9 cellular contexts compared by ENCODE assay signal in genomic region chr2:61978522-61978921, GRCh38.
A peak's percentile ranks its signal among the peaks of the same experiment; 100 is the strongest.
DNase-seq lines count a peak whose midpoint lies in the region; ATAC-seq and TF ChIP-seq lines count a peak whose summit lies in the region.
"Had no signal": no experiment of that assay in that cellular context is flagged by ENCODE, and none has a peak within 500 bp of the region (broad histone marks: within the 10 kb centered on the region; RNA-seq: fewer than 3 reads in every experiment).

No MANE protein-coding gene starts in this region.

- intact Hi-C loops in heart right ventricle (cut with DNase I) = loop anchor here in 1 of 10 donors (10.0 kb wide), 1 partner anchor 54 kb away; no protein-coding TSS in a partner anchor
- intact Hi-C loops in thyroid gland (cut with DNase I) = no loop called here

- TF ChIP-seq POLR2A in thyroid gland (IDR thresholded peaks at IDR 0.05) = no peak

- peak overlapping the region in 7 of 10 donors; percentile 33 to 71 (median 53) for H3K27ac ChIP-seq in heart right ventricle
- H3K27ac ChIP-seq in thyroid gland = peak overlapping the region; percentile 35 to 71 (median 63)

- H3K36me3 ChIP-seq in heart right ventricle (no peaks in the 10 kb centered on the region), thyroid gland (no peaks in the 10 kb centered on the region)

- peaks cover 0 to 30% (median 15%) of the 10 kb centered on the region in 11 donors for H3K9me3 ChIP-seq in heart right ventricle
- H3K9me3 ChIP-seq in thyroid gland = no peaks in the 10 kb centered on the region

- H3K4me1 ChIP-seq in heart right ventricle (peaks cover 0 to 27% (median 14%) of the 10 kb centered on the region in 9 donors), thyroid gland (peaks cover 8 to 17% of the 10 kb centered on the region in 2 donors)

- ATAC-seq in heart right ventricle (peak; percentile 90 to 97 (median 93)), GM21717 (IDR thresholded peaks at IDR 0.05; ENCODE audit: unreplicated experiment) (no peak)
- ATAC-seq: Panc1 had no signal

- peak; percentile 36 for DNase-seq in GM20000 (ENCODE audit: low spot score)
- DNase-seq in NCI-H69 (lab: John Stamatoyannopoulos, UW) = peak; percentile 57
- peak in 1 of 2 donors; percentile 72 for DNase-seq in heart right ventricle
- peak; percentile 77 to 78 for DNase-seq in thyroid gland
- no peak for DNase-seq in 8988T
- no peak for DNase-seq in D341Med (ENCODE audit: low spot score)
- DNase-seq: activated T-cell treated with anti-CD3 and anti-CD28 coated beads for 4 hours had no signal

- no peaks in the 10 kb centered on the region for H3K27me3 ChIP-seq in heart right ventricle
- no peaks in the 10 kb centered on the region for H3K27me3 ChIP-seq in thyroid gland

- TF ChIP-seq CTCF in GM20000 (IDR thresholded peaks at IDR 0.05; ENCODE audit: extremely low read depth, missing control alignments) = no peak
- TF ChIP-seq CTCF in heart right ventricle (IDR thresholded peaks at IDR 0.05) = no peak
- TF ChIP-seq CTCF in thyroid gland (IDR thresholded peaks at IDR 0.05) = no peak

- H3K4me3 ChIP-seq in heart right ventricle (no peak overlapping the region), thyroid gland (replicated peaks in 1 of 3) (no peak overlapping the region)

Comparison
In these comparisons a context has a peak if more than half of its experiments do, and no peak if none do; other contexts are left out.
1. DNase-seq: peak in GM20000 (single experiment), NCI-H69 (single experiment) and thyroid gland (2 of 2); none in 8988T (single experiment) and D341Med (single experiment).